11 cellular contexts compared by ENCODE assay signal in the genomic region with DNA sequence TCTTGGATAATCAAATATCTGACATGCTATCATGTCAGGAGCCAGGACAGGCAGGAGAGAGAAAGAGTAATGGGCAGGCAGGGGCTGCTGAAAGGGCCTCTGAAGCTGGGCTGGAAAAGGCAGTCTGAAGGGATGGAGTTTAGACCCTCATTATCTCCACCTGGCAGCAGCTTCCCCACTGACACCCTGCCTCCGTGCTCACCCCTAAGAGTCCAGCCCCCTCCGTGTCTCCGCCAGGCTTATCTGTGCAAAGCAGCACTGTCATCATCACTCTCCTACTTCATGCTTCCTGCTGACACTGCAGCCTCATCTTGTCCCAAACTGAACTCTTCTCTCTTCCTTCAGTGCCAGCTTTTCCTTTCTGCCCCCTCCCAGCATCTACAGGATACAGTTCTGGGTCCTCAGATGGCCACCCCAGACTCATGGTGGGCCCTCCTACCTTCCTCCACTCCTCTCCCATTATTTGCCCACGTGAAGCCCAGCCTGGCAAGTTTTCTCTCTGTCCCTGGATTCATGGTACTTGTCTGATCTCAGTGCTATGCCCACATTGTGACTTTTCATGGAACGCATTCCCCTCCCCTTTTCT.
A peak's percentile ranks its signal among the peaks of the same experiment; 100 is the strongest.
DNase-seq lines count a peak whose midpoint lies in the region; ATAC-seq and TF ChIP-seq lines count a peak whose summit lies in the region.
"Had no signal": no experiment of that assay in that cellular context is flagged by ENCODE, and none has a peak within 500 bp of the region (broad histone marks: within the 10 kb centered on the region; RNA-seq: fewer than 3 reads in every experiment).

No MANE protein-coding gene starts in this region.

- intact Hi-C loops in Right ventricle myocardium inferior (cut with DNase I), result loop anchor here (1.0 kb wide), 1 partner anchor 66 kb away; no protein-coding TSS in a partner anchor
- intact Hi-C loops in cardiac septum (cut with DNase I), result loop anchor here (5.0 kb wide), 2 partner anchors 117 to 133 kb away; no protein-coding TSS in a partner anchor
- intact Hi-C loops in heart right ventricle (cut with DNase I), result loop anchor here in 6 of 10 donors (2.0 to 10.0 kb wide), 7 partner anchors 102 to 231 kb away; a partner anchor contains a TSS
- intact Hi-C loops in prostate gland (cut with DNase I), result loop anchor here (2.0 to 10.0 kb wide), 2 partner anchors 115 to 411 kb away; no protein-coding TSS in a partner anchor
- intact Hi-C loops in sciatic nerve (cut with DNase I), result loop anchor here (10.0 kb wide), 1 partner anchor 119 kb away; no protein-coding TSS in a partner anchor

- WGBS in heart right ventricle, 2 donors, result 29 to 35% methylated on average over 5 of the region's 5 CpGs
- 51% methylated on average over 5 of the region's 5 CpGs for WGBS in prostate gland

- ATAC-seq in Right ventricle myocardium inferior (peak; percentile 63), heart right ventricle (peak; percentile 48 to 71 (median 59)), sciatic nerve (no peak), HG03095 (IDR thresholded peaks at IDR 0.05; ENCODE audit: unreplicated experiment) (no peak)

- H3K27me3 ChIP-seq in heart right ventricle (no peaks in the 10 kb centered on the region), prostate gland (replicated peaks; ENCODE audit: insufficient read depth) (no peaks in the 10 kb centered on the region)

- DNase-seq in Right ventricle myocardium inferior (ENCODE audit: missing footprints) (peak; percentile 74), cardiac septum (ENCODE audit: low spot score) (no peak), heart right ventricle (peak; percentile 31 to 48), prostate gland (ENCODE audit: low spot score) (no peak), sciatic nerve (ENCODE audit: low spot score) (no peak), dermis blood vessel endothelial cell (no peak)
- no peak for DNase-seq in activated CD4-positive, alpha-beta T cell treated with anti-CD3 and anti-CD28 coated beads for 1 hour
- DNase-seq: activated gamma-delta T cell; KG1; stimulated activated CD4-positive, alpha-beta T cell treated with anti-CD3 and anti-CD28 coated beads, Interleukin-4, amount 100 ng/mL, for 4 hours had no signal

- no peak overlapping the region for H3K4me3 ChIP-seq in heart right ventricle
- no peak overlapping the region for H3K4me3 ChIP-seq in prostate gland

- TF ChIP-seq CTCF in heart right ventricle (IDR thresholded peaks at IDR 0.05), result no peak
- TF ChIP-seq CTCF in prostate gland (IDR thresholded peaks at IDR 0.05), result no peak

- no peaks in the 10 kb centered on the region for H3K9me3 ChIP-seq in heart right ventricle
- H3K9me3 ChIP-seq in prostate gland, result no peaks in the 10 kb centered on the region

- peaks cover 10 to 73% (median 62%) of the 10 kb centered on the region in 9 donors for H3K4me1 ChIP-seq in heart right ventricle
- H3K4me1 ChIP-seq in prostate gland (replicated peaks), result peaks cover 15% of the 10 kb centered on the region

- peak overlapping the region; percentile 26 to 80 (median 68) for H3K27ac ChIP-seq in heart right ventricle
- peak overlapping the region; percentile 92 to 96 for H3K27ac ChIP-seq in prostate gland

- no peak for TF ChIP-seq POLR2A in prostate gland (IDR thresholded peaks at IDR 0.05)

- H3K36me3 ChIP-seq in heart right ventricle (no peaks in the 10 kb centered on the region), prostate gland (no peaks in the 10 kb centered on the region)

Comparison
In these comparisons a context has a peak if more than half of its experiments do, and no peak if none do; other contexts are left out.
1. DNase-seq: peak in Right ventricle myocardium inferior (single experiment) and heart right ventricle (2 of 2); none in cardiac septum (single experiment), prostate gland (single experiment), sciatic nerve (single experiment), activated CD4-positive, alpha-beta T cell treated with anti-CD3 and anti-CD28 coated beads for 1 hour (single experiment) and dermis blood vessel endothelial cell (single experiment).
2. ATAC-seq: peak in Right ventricle myocardium inferior (single experiment) and heart right ventricle (8 of 8); none in sciatic nerve (single experiment) and HG03095 (single experiment).